ENCODE assay signal across 19 cellular contexts in genomic region chr6:111204305-111204704, GRCh38.
"Had no signal": no experiment of that assay in that cellular context is flagged by ENCODE, and none has a peak within 500 bp of the region (broad histone marks: within the 10 kb centered on the region; RNA-seq: fewer than 3 reads in every experiment).

No MANE protein-coding gene starts in this region.

- H3K4me3 Mint-ChIP-seq: central memory CD8-positive, alpha-beta T cell; naive thymus-derived CD4-positive, alpha-beta T cell; nephron progenitor cell; stimulated activated effector memory CD8-positive, alpha-beta T cell treated with anti-CD3 and anti-CD28 coated beads, Interleukin-12 subunit alpha, Interleukin-12 subunit beta, amount 100 ng/mL, for 72 hours had no signal

- H3K4me3 ChIP-seq: dorsolateral prefrontal cortex, prostate gland, sigmoid colon, smooth muscle cell, suprapubic skin, tibial nerve had no signal

- ATAC-seq: naive thymus-derived CD4-positive, alpha-beta T cell; stimulated activated effector memory CD8-positive, alpha-beta T cell treated with anti-CD3 and anti-CD28 coated beads, Interleukin-12 subunit alpha, Interleukin-12 subunit beta, amount 100 ng/mL, for 72 hours; stimulated activated naive CD8-positive, alpha-beta T cell treated with anti-CD3 and anti-CD28 coated beads, Interleukin-15, Interleukin-2, amounts not matched to agents 100 U/mL and 50 U/mL, for 24 hours had no signal

- H3K9me3 ChIP-seq: prostate gland, sigmoid colon, suprapubic skin, tibial nerve had no signal

- H3K36me3 ChIP-seq: prostate gland, sigmoid colon, suprapubic skin, tibial nerve had no signal

- H3K27me3 Mint-ChIP-seq: central memory CD8-positive, alpha-beta T cell; naive thymus-derived CD4-positive, alpha-beta T cell had no signal

- H3K27ac ChIP-seq: dorsolateral prefrontal cortex, parathyroid adenoma, prostate gland, sigmoid colon, suprapubic skin, tibial nerve had no signal

- DNase-seq: cortex of kidney; dorsolateral prefrontal cortex; effector CD8-positive, alpha-beta T cell; islet precursor cell; mammary epithelial cell; naive thymus-derived CD4-positive, alpha-beta T cell; nephron progenitor cell; retina; sigmoid colon; stimulated activated CD4-positive, alpha-beta T cell treated with anti-CD3 and anti-CD28 coated beads, Interleukin-4, amount 100 ng/mL, for 1 hour; stimulated activated CD8-positive, alpha-beta memory T cell treated with anti-CD3 and anti-CD28 coated beads, Interleukin-4, amount 100 ng/mL, for 48 hours; stimulated activated naive CD8-positive, alpha-beta T cell treated with anti-CD3 and anti-CD28 coated beads, Interleukin-15, Interleukin-2, amounts not matched to agents 100 U/mL and 50 U/mL, for 24 hours had no signal

- H3K36me3 Mint-ChIP-seq: stimulated activated effector memory CD8-positive, alpha-beta T cell treated with anti-CD3 and anti-CD28 coated beads, Interleukin-12 subunit alpha, Interleukin-12 subunit beta, amount 100 ng/mL, for 72 hours had no signal

- H3K9me3 Mint-ChIP-seq: central memory CD8-positive, alpha-beta T cell; naive thymus-derived CD4-positive, alpha-beta T cell; nephron progenitor cell; stimulated activated effector memory CD8-positive, alpha-beta T cell treated with anti-CD3 and anti-CD28 coated beads, Interleukin-12 subunit alpha, Interleukin-12 subunit beta, amount 100 ng/mL, for 72 hours had no signal

- H3K27ac Mint-ChIP-seq: naive thymus-derived CD4-positive, alpha-beta T cell; nephron progenitor cell; stimulated activated effector memory CD8-positive, alpha-beta T cell treated with anti-CD3 and anti-CD28 coated beads, Interleukin-12 subunit alpha, Interleukin-12 subunit beta, amount 100 ng/mL, for 72 hours had no signal

- H3K4me1 ChIP-seq: parathyroid adenoma, prostate gland, sigmoid colon, tibial nerve had no signal

- H3K4me1 Mint-ChIP-seq: central memory CD8-positive, alpha-beta T cell; stimulated activated effector memory CD8-positive, alpha-beta T cell treated with anti-CD3 and anti-CD28 coated beads, Interleukin-12 subunit alpha, Interleukin-12 subunit beta, amount 100 ng/mL, for 72 hours had no signal

- H3K27me3 ChIP-seq: dorsolateral prefrontal cortex, sigmoid colon, suprapubic skin, tibial nerve had no signal
